In genomic region chr2:101294861-101295260, GRCh38 we compare ENCODE assay signal across 32 cellular contexts.
"Had no signal": no experiment of that assay in that cellular context is flagged by ENCODE, and none has a peak within 500 bp of the region (broad histone marks: within the 10 kb centered on the region; RNA-seq: fewer than 3 reads in every experiment).

No MANE protein-coding gene starts in this region.

- H3K27me3 Mint-ChIP-seq: activated CD8-positive, alpha-beta T cell treated with anti-CD3 and anti-CD28 coated beads for 36 hours; activated naive CD8-positive, alpha-beta T cell; activated T-helper 17 cell treated with anti-CD3 and anti-CD28 coated beads, Interleukin-2, amount 50 U/mL, for 72 hours had no signal

- H3K27ac ChIP-seq: body of pancreas, colonic mucosa, dorsolateral prefrontal cortex, esophagus muscularis mucosa, foreskin keratinocyte, gastrocnemius medialis, heart right ventricle, VCaP had no signal

- FAIRE-seq: TTC549 had no signal

- H3K36me3 ChIP-seq: colonic mucosa had no signal

- DNase-seq: activated CD4-positive, alpha-beta T cell treated with anti-CD3 and anti-CD28 coated beads for 1 hour; activated CD4-positive, alpha-beta T cell treated with anti-CD3 and anti-CD28 coated beads for 4 hours; activated CD4-positive, alpha-beta T cell treated with anti-CD3 and anti-CD28 coated beads, Interleukin-2, amount 50 U/mL, for 1 hour; activated CD4-positive, alpha-beta T cell treated with anti-CD3 and anti-CD28 coated beads, Interleukin-2, amount 50 U/mL, for 48 hours; activated CD8-positive, alpha-beta memory T cell treated with anti-CD3 and anti-CD28 coated beads for 24 hours; activated CD8-positive, alpha-beta T cell treated with anti-CD3 and anti-CD28 coated beads for 36 hours; activated effector memory CD4-positive, alpha-beta T cell treated with Interleukin-2 at 50 U/mL for 16 hours; activated gamma-delta T cell treated with Interleukin-2 at 50 U/mL for 16 hours; activated naive CD4-positive, alpha-beta T cell treated with anti-CD3 and anti-CD28 coated beads, Interleukin-2, amount 50 U/mL, for 16 hours; activated naive CD4-positive, alpha-beta T cell treated with Interleukin-2 at 50 U/mL for 16 hours; activated T-cell treated with anti-CD3 and anti-CD28 coated beads, Interleukin-2, amount 50 U/mL, for 4 hours; amygdala; aorta; body of pancreas; central memory CD4-positive, alpha-beta T cell; cerebellar nuclear complex; colonic mucosa; dorsolateral prefrontal cortex; effector memory CD4-positive, alpha-beta T cell; endodermal cell; erythroblast; foreskin keratinocyte; gastrocnemius medialis; heart right ventricle; T-helper 1 cell; T-helper 2 cell had no signal

- ATAC-seq: activated CD8-positive, alpha-beta T cell treated with anti-CD3 and anti-CD28 coated beads for 36 hours; activated T-cell treated with anti-CD3 and anti-CD28 coated beads, Interleukin-2, amount 50 U/mL, for 4 hours; activated T-helper 17 cell treated with anti-CD3 and anti-CD28 coated beads, Interleukin-2, amount 50 U/mL, for 72 hours; body of pancreas; foreskin keratinocyte; gastrocnemius medialis; heart right ventricle; WTC11 had no signal

- H3K9me3 ChIP-seq: body of pancreas, colonic mucosa, esophagus muscularis mucosa, gastrocnemius medialis, heart right ventricle had no signal

- H3K27me3 ChIP-seq: body of pancreas, colonic mucosa, dorsolateral prefrontal cortex, esophagus muscularis mucosa, foreskin keratinocyte, gastrocnemius medialis, heart right ventricle had no signal

- H3K4me1 ChIP-seq: colonic mucosa, foreskin keratinocyte had no signal

- H3K4me3 Mint-ChIP-seq: activated CD8-positive, alpha-beta T cell treated with anti-CD3 and anti-CD28 coated beads for 36 hours; activated naive CD8-positive, alpha-beta T cell; activated T-cell treated with anti-CD3 and anti-CD28 coated beads, Interleukin-2, amount 50 U/mL, for 4 hours; activated T-helper 17 cell treated with anti-CD3 and anti-CD28 coated beads, Interleukin-2, amount 50 U/mL, for 72 hours; endodermal cell; WTC11 had no signal

- H3K27ac Mint-ChIP-seq: activated CD8-positive, alpha-beta T cell treated with anti-CD3 and anti-CD28 coated beads for 36 hours; activated naive CD8-positive, alpha-beta T cell; activated T-helper 17 cell treated with anti-CD3 and anti-CD28 coated beads, Interleukin-2, amount 50 U/mL, for 72 hours; endodermal cell; WTC11 had no signal

- H3K4me3 ChIP-seq: body of pancreas, colonic mucosa, dorsolateral prefrontal cortex, esophagus muscularis mucosa, gastrocnemius medialis, heart right ventricle had no signal

- H3K9me3 Mint-ChIP-seq: activated CD8-positive, alpha-beta T cell treated with anti-CD3 and anti-CD28 coated beads for 36 hours; activated T-cell treated with anti-CD3 and anti-CD28 coated beads, Interleukin-2, amount 50 U/mL, for 4 hours; activated T-helper 17 cell treated with anti-CD3 and anti-CD28 coated beads, Interleukin-2, amount 50 U/mL, for 72 hours; endodermal cell; WTC11 had no signal
